Comparison of ENCODE assay signal across 8 cellular contexts in genomic region chr19:50537769-50538230, GRCh38. TPM values are rescaled to one million over a fixed set of nuclear protein-coding genes. Genes with fewer than 3 reads are reported as not detected.
A peak's percentile ranks its signal among the peaks of the same experiment; 100 is the strongest.
DNase-seq lines count a peak whose midpoint lies in the region; ATAC-seq and TF ChIP-seq lines count a peak whose summit lies in the region.

No MANE protein-coding gene starts in this region.

- H3K27ac ChIP-seq in GM23338 (ENCODE audit: low read depth) (no peak overlapping the region), endodermal cell (ENCODE audit: low read depth, low read length) (no peak overlapping the region)

- WGBS in endodermal cell (ENCODE audit: insufficient coverage in 1 of 2, insufficient read length in 1 of 2), 2 experiments = 34 to 50% methylated on average over 14 to 15 of the region's 15 CpGs

- no peaks in the 10 kb centered on the region; the same call in 1 of the 2 replicates for H3F3A ChIP-seq in GM23338 (replicated peaks; ENCODE audit: low read depth)

- H3K27me3 ChIP-seq in GM23338 (ENCODE audit: insufficient read depth) (no peaks in the 10 kb centered on the region), endodermal cell (ENCODE audit: control insufficient read depth, insufficient read depth, low read length, poor library complexity, severe bottlenecking) (no peaks in the 10 kb centered on the region)

- 0 out of 2 replicates have a peak, but pooled peaks cover 3% of the 10 kb centered on the region for H3K9me2 ChIP-seq in GM23338 (ENCODE audit: insufficient read depth)

- H3K9me3 ChIP-seq in endodermal cell (ENCODE audit: control insufficient read depth, low read length) = peaks cover 13% of the 10 kb centered on the region

- H3K4me2 ChIP-seq in GM23338 = no peak overlapping the region

- H3K4me3 ChIP-seq in AG10803 (ENCODE audit: low read length) (no peak overlapping the region), GM23338 (no peak overlapping the region), endodermal cell (ENCODE audit: low read length) (no peak overlapping the region)

- H3K36me3 ChIP-seq in GM23338 (ENCODE audit: insufficient read depth) (no peaks in the 10 kb centered on the region), endodermal cell (ENCODE audit: control insufficient read depth, insufficient read depth, low read length) (no peaks in the 10 kb centered on the region)

- no peaks in the 10 kb centered on the region for H4K20me1 ChIP-seq in GM23338 (replicated peaks; ENCODE audit: insufficient read depth)

- H3K27ac Mint-ChIP-seq in GM23338 = no peak overlapping the region
- no peak overlapping the region for H3K27ac Mint-ChIP-seq in activated CD8-positive, alpha-beta T cell treated with anti-CD3 and anti-CD28 coated beads for 36 hours
- no peak overlapping the region for H3K27ac Mint-ChIP-seq in endodermal cell

- H3K9ac ChIP-seq in endodermal cell (ENCODE audit: extremely low read depth, low read length, poor library complexity, severe bottlenecking) = no peak overlapping the region

- ATAC-seq in GM23338 = no peak
- peak; percentile 62 for ATAC-seq in activated CD8-positive, alpha-beta T cell treated with anti-CD3 and anti-CD28 coated beads for 36 hours

- no peaks in the 10 kb centered on the region for H3K79me2 ChIP-seq in GM23338 (replicated peaks; ENCODE audit: insufficient read depth)

- TF ChIP-seq CTCF in AG10803 (conservative IDR thresholded peaks at IDR 0.05; ENCODE audit: low read length) = peak; percentile 77
- peak; percentile 96 to 97 for TF ChIP-seq CTCF in GM23338 (conservative IDR thresholded peaks at IDR 0.05; ENCODE audit: low read depth in 2 of 2)
- peak; percentile 91 for TF ChIP-seq CTCF in activated CD8-positive, alpha-beta T cell treated with anti-CD3 and anti-CD28 coated beads for 36 hours (IDR thresholded peaks at IDR 0.05)
- peak; percentile 98 for TF ChIP-seq CTCF in endodermal cell (conservative IDR thresholded peaks at IDR 0.05)

- DNase-seq in AG10803 (ENCODE audit: low read depth) (peak; percentile 76), GM23338 (ENCODE audit: low spot score) (peak; percentile 99), NCI-H774 (lab: John Stamatoyannopoulos, UW) (peak; percentile 40), endodermal cell (peak; percentile 99), middle frontal gyrus (ENCODE audit: extremely low spot score, low spot score) (peak; percentile 71), GF-D8 (lab: John Stamatoyannopoulos, UW) (no peak)
- DNase-seq in activated CD8-positive, alpha-beta T cell treated with anti-CD3 and anti-CD28 coated beads for 36 hours = peak; percentile 86
- DNase-seq in stimulated activated CD8-positive, alpha-beta memory T cell treated with anti-CD3 and anti-CD28 coated beads, Interleukin-7, amount 100 ng/mL, for 24 hours (ENCODE audit: low read depth) = peak; percentile 53

- POLR2A ChIA-PET in activated CD8-positive, alpha-beta T cell treated with anti-CD3 and anti-CD28 coated beads for 36 hours (lab: Charles Lee) = interaction anchor here (0.7 to 1.2 kb wide), 2 partner anchors 8 to 22 kb away, joined by 3 read pairs; no protein-coding TSS in a partner anchor

- H3K4me1 Mint-ChIP-seq in GM23338 = no peaks in the 10 kb centered on the region
- H3K4me1 Mint-ChIP-seq in activated CD8-positive, alpha-beta T cell treated with anti-CD3 and anti-CD28 coated beads for 36 hours (ENCODE audit: low read depth) = no peaks in the 10 kb centered on the region
- no peaks in the 10 kb centered on the region for H3K4me1 Mint-ChIP-seq in endodermal cell

- H3K9me3 Mint-ChIP-seq in GM23338 (peaks cover 93% of the 10 kb centered on the region), endodermal cell (peaks cover 10% of the 10 kb centered on the region)
- peaks cover 7% of the 10 kb centered on the region for H3K9me3 Mint-ChIP-seq in activated CD8-positive, alpha-beta T cell treated with anti-CD3 and anti-CD28 coated beads for 36 hours

- intact Hi-C loops in activated CD8-positive, alpha-beta T cell treated with anti-CD3 and anti-CD28 coated beads for 36 hours (cut with micrococcal nuclease) = loop anchor here (10.0 kb wide), 2 partner anchors 67 to 247 kb away; no protein-coding TSS in a partner anchor

- H2AFZ ChIP-seq in GM23338 = no peak overlapping the region

- H3K27me3 Mint-ChIP-seq in GM23338 (ENCODE audit: insufficient read depth, low read depth, poor library complexity) (peaks cover 2% of the 10 kb centered on the region), endodermal cell (ENCODE audit: insufficient read depth) (peaks cover 9% of the 10 kb centered on the region)
- H3K27me3 Mint-ChIP-seq in activated CD8-positive, alpha-beta T cell treated with anti-CD3 and anti-CD28 coated beads for 36 hours = peaks cover 12% of the 10 kb centered on the region

- H3K4me1 ChIP-seq in GM23338 (ENCODE audit: insufficient read depth) = no peaks in the 10 kb centered on the region
- H3K4me1 ChIP-seq in endodermal cell (ENCODE audit: control insufficient read depth, insufficient read depth, low read length) = no peaks in the 10 kb centered on the region

- H3K36me3 Mint-ChIP-seq in GM23338 (ENCODE audit: low read depth) (peaks cover 36% of the 10 kb centered on the region), endodermal cell (ENCODE audit: low read depth) (no peaks in the 10 kb centered on the region)
- peaks cover 4% of the 10 kb centered on the region for H3K36me3 Mint-ChIP-seq in activated CD8-positive, alpha-beta T cell treated with anti-CD3 and anti-CD28 coated beads for 36 hours (ENCODE audit: low read depth)

- CTCF ChIA-PET in activated CD8-positive, alpha-beta T cell treated with anti-CD3 and anti-CD28 coated beads for 36 hours (lab: Charles Lee) = interaction anchor here (0.7 to 5.7 kb wide), 29 partner anchors 9 to 384 kb away, joined by 3 to 60 read pairs (median 3); partner anchors contain the start of gene JOSD2

- H3K4me3 Mint-ChIP-seq in GM23338 (no peak overlapping the region), endodermal cell (no peak overlapping the region)
- H3K4me3 Mint-ChIP-seq in activated CD8-positive, alpha-beta T cell treated with anti-CD3 and anti-CD28 coated beads for 36 hours = no peak overlapping the region

TF ChIP-seq in GM23338, 12 proteins besides CTCF, POLR2A, EP300 and RAD21:
- TF ChIP-seq NANOG (IDR thresholded peaks at IDR 0.05; ENCODE audit: borderline replicate concordance) (no peak), ETS1 (IDR thresholded peaks at IDR 0.05) (no peak)

RNA-seq across cellular contexts. Expression of gene ASPDH, which starts 24.1 kb away (rescaled TPM):
- total RNA-seq in GM23338 (2014; rRNA removed; shearing (Covaris generic)) = not detected in 2 replicates
- polyA plus RNA-seq in GM23338 (2016; fragmentation: Nextera tagmentation; extraction: Ambion mirVana) = not detected in 2 replicates
- total RNA-seq in activated CD8-positive, alpha-beta T cell treated with anti-CD3 and anti-CD28 coated beads for 36 hours = not detected
- total RNA-seq in endodermal cell = not detected
- polyA plus RNA-seq in endodermal cell (2013, experiment 1 of 2) = not detected
- polyA plus RNA-seq in endodermal cell (2013, experiment 2 of 2) = not detected

RNA-seq across cellular contexts. Expression of gene JOSD2, which starts 26.8 kb away (rescaled TPM):
- total RNA-seq in GM23338 (2014; rRNA removed; shearing (Covaris generic)) = 1.2 and 5.8 TPM in 2 replicates
- polyA plus RNA-seq in GM23338 (2016; fragmentation: Nextera tagmentation; extraction: Ambion mirVana) = 3.3 and 4.1 TPM in 2 replicates
- 10 to 100 TPM; 21.6 to 22.6 TPM for total RNA-seq in activated CD8-positive, alpha-beta T cell treated with anti-CD3 and anti-CD28 coated beads for 36 hours
- 10 to 100 TPM; 12.1 to 13.7 TPM for total RNA-seq in endodermal cell
- polyA plus RNA-seq in endodermal cell (2013, experiment 1 of 2) = 5.6 TPM
- polyA plus RNA-seq in endodermal cell (2013, experiment 2 of 2) = 4.8 TPM

RNA-seq across cellular contexts. Expression of gene LRRC4B, which starts 30.4 kb away (rescaled TPM):
- total RNA-seq in GM23338 (2014; rRNA removed; shearing (Covaris generic)) = 12.8 and 13.2 TPM in 2 replicates
- 2.0 and 2.2 TPM in 2 replicates for polyA plus RNA-seq in GM23338 (2016; fragmentation: Nextera tagmentation; extraction: Ambion mirVana)
- not detected for total RNA-seq in activated CD8-positive, alpha-beta T cell treated with anti-CD3 and anti-CD28 coated beads for 36 hours
- total RNA-seq in endodermal cell = 1 to 10 TPM; 2.3 to 7.0 TPM
- polyA plus RNA-seq in endodermal cell (2013, experiment 1 of 2) = 48.9 TPM
- 53.8 TPM for polyA plus RNA-seq in endodermal cell (2013, experiment 2 of 2)
